ENCODE assay signal across 25 cellular contexts in genomic region chr4:189613202-189613601, GRCh38.
A peak's percentile ranks its signal among the peaks of the same experiment; 100 is the strongest.
DNase-seq lines count a peak whose midpoint lies in the region; ATAC-seq, FAIRE-seq and TF ChIP-seq lines count a peak whose summit lies in the region.
"Had no signal": no experiment of that assay in that cellular context is flagged by ENCODE, and none has a peak within 500 bp of the region (broad histone marks: within the 10 kb centered on the region; RNA-seq: fewer than 3 reads in every experiment).

No MANE protein-coding gene starts in this region.

- H3K9me3 ChIP-seq in small intestine (ENCODE audit: control insufficient read depth, low read depth), result no peaks in the 10 kb centered on the region
- no peaks in the 10 kb centered on the region for H3K9me3 ChIP-seq in stomach
- peaks cover 0 to 2% of the 10 kb centered on the region in 2 donors for H3K9me3 ChIP-seq in left lung

- H3K27me3 ChIP-seq in small intestine (ENCODE audit: control insufficient read depth in 2 of 2, insufficient read depth in 2 of 2, low read length in 2 of 2) (no peaks in the 10 kb centered on the region), stomach (no peaks in the 10 kb centered on the region), left lung (no peaks in the 10 kb centered on the region)

- WGBS in small intestine, 3 donors, result 63 to 70% (median 64%) methylated on average over 4 of the region's 4 CpGs
- WGBS in stomach, 5 donors, result 48 to 67% (median 58%) methylated on average over 3 to 4 of the region's 4 CpGs

- TF ChIP-seq CTCF in stomach (IDR thresholded peaks at IDR 0.05), result no peak
- no peak for TF ChIP-seq CTCF in left lung (IDR thresholded peaks at IDR 0.05)

- H3K36me3 ChIP-seq in small intestine (ENCODE audit: control insufficient read depth in 2 of 2, insufficient read depth in 2 of 2, low read length in 2 of 2) (no peaks in the 10 kb centered on the region), stomach (no peaks in the 10 kb centered on the region), left lung (no peaks in the 10 kb centered on the region)

- TF ChIP-seq EP300 in stomach (IDR thresholded peaks at IDR 0.05), result no peak

- no peak for FAIRE-seq in small intestine (lab: Jason Lieb, UNC)
- FAIRE-seq: GM12891, GM18507, K562 had no signal

- H3K4me3 ChIP-seq in small intestine (ENCODE audit: low read depth in 1 of 2, low read length in 2 of 2), result no peak overlapping the region
- no peak overlapping the region for H3K4me3 ChIP-seq in stomach
- no peak overlapping the region for H3K4me3 ChIP-seq in left lung
- H3K4me3 ChIP-seq: K562 had no signal

- H3K27ac ChIP-seq in small intestine (ENCODE audit: low read depth in 1 of 2, low read length in 1 of 2) (no peak overlapping the region), stomach (no peak overlapping the region), left lung (peak overlapping the region in 1 of 2 donors; percentile 29)

- ATAC-seq in HG03280 (IDR thresholded peaks at IDR 0.05; ENCODE audit: unreplicated experiment), result no peak
- no peak for ATAC-seq in left lung
- ATAC-seq: K562 had no signal

- H3K4me1 ChIP-seq in small intestine (ENCODE audit: control insufficient read depth in 2 of 2, insufficient read depth in 1 of 2, low read depth in 1 of 2, low read length in 1 of 2) (no peaks in the 10 kb centered on the region), stomach (no peaks in the 10 kb centered on the region), left lung (no peaks in the 10 kb centered on the region)

- DNase-seq in Daoy (ENCODE audit: low read depth) (peak; percentile 25), MV-4-11 (lab: John Stamatoyannopoulos, UW) (peak; percentile 38), foreskin melanocyte (peak; percentile 13), small intestine (peak; percentile 3), stomach (no peak), hypothalamus (lab: John Stamatoyannopoulos, UW) (no peak), left lung (no peak)
- DNase-seq: AML-193; CD4-positive, alpha-beta memory T cell; DMS153; H7; NCI-H1092; NCI-H1436 treated with DMSO at 0.1 percent for 48 hours; NCI-H2029; NCI-H2171; NCI-H446; NCI-H748 treated with DMSO at 0.1 percent for 48 hours; OCI-M1; Right ventricle myocardium superior; SW 1271; T-helper 2 cell had no signal

- intact Hi-C loops in stomach (cut with DNase I; ENCODE audit: low total_unique reads), result no loop called here
- intact Hi-C loops in left lung (cut with DNase I), result no loop called here

- TF ChIP-seq POLR2A in stomach (IDR thresholded peaks at IDR 0.05), result no peak

Comparison
In these comparisons a context has a peak if more than half of its experiments do, and no peak if none do; other contexts are left out.
1. DNase-seq: peak in Daoy (single experiment), MV-4-11 (single experiment), foreskin melanocyte (single experiment) and small intestine (single experiment); none in stomach (single experiment), hypothalamus (0 of 51) and left lung (0 of 2).